ENCODE assay signal across 10 cellular contexts in the genomic region with DNA sequence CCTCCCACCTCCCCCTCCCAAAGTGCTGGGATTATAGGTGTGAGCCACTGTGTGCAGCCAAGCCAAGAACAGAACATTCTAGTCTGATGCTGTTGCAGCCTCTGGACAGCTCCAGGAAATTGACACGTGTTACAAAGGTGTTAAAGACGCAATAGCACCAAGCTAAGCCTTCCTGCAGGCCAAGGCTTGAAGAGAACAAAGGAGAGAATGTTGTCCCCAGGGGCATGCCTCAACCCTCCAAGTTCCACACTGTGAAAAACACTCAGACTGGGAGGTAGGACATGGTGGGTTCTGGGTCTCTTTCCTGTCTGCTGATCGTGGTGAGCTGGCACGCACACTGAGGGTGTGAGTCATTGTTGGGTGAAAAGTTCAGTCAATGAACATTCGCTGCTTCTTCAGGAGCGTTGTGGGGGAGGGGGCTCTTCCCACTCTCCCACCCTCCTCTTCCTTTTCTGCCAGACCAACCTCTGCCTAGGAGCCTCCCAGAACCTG. TPM values are rescaled to one million over a fixed set of nuclear protein-coding genes. Genes with fewer than 3 reads are reported as not detected.
A peak's percentile ranks its signal among the peaks of the same experiment; 100 is the strongest.
DNase-seq lines count a peak whose midpoint lies in the region; ATAC-seq and TF ChIP-seq lines count a peak whose summit lies in the region.
"Had no signal": no experiment of that assay in that cellular context is flagged by ENCODE, and none has a peak within 500 bp of the region (broad histone marks: within the 10 kb centered on the region; RNA-seq: fewer than 3 reads in every experiment).

No MANE protein-coding gene starts in this region.

- H3K4me1 ChIP-seq in PC-9 (replicated peaks; ENCODE audit: insufficient read depth), result peaks cover 20% of the 10 kb centered on the region
- H3K4me1 ChIP-seq: testis had no signal

- intact Hi-C loops in PC-9 (cut with micrococcal nuclease; ENCODE audit: unreplicated experiment), result no loop called here
- intact Hi-C loops in Right ventricle myocardium inferior (cut with DNase I), result no loop called here

- H3K79me2 ChIP-seq in PC-9 (ENCODE audit: low read depth), result no peaks in the 10 kb centered on the region

- DNase-seq in HCEC 1CT, result peak; percentile 39
- peak in 1 of 2 experiments; percentile 53 for DNase-seq in PC-9
- peak; percentile 17 for DNase-seq in dermis blood vessel endothelial cell
- peak; percentile 41 for DNase-seq in retinal pigment epithelial cell (ENCODE audit: low read depth)
- DNase-seq in Right ventricle myocardium inferior (ENCODE audit: missing footprints), result no peak
- no peak for DNase-seq in GDM1 (lab: John Stamatoyannopoulos, UW)
- DNase-seq: testis had no signal

- no peak overlapping the region for H2AFZ ChIP-seq in PC-9

- H3K4me3 ChIP-seq in PC-9 (no peak overlapping the region), retinal pigment epithelial cell (ENCODE audit: low read length) (no peak overlapping the region)
- H3K4me3 ChIP-seq: coronary artery, testis had no signal

- TF ChIP-seq CTCF in PC-9 (conservative IDR thresholded peaks at IDR 0.05) (no peak), retinal pigment epithelial cell (conservative IDR thresholded peaks at IDR 0.05; ENCODE audit: low read depth, low read length) (no peak)

- H3K27me3 ChIP-seq in PC-9 (ENCODE audit: insufficient read depth, low read depth), result no peaks in the 10 kb centered on the region
- H3K27me3 ChIP-seq: testis had no signal

- CTCF ChIA-PET in PC-9 (lab: Charles Lee), result no interaction called here

- H3K9me2 ChIP-seq in PC-9 (ENCODE audit: insufficient read depth), result no peaks in the 10 kb centered on the region

- no peaks in the 10 kb centered on the region for H4K20me1 ChIP-seq in PC-9 (ENCODE audit: insufficient read depth)

- H3K9me3 ChIP-seq in PC-9 (ENCODE audit: insufficient read depth, low read depth), result no peaks in the 10 kb centered on the region
- H3K9me3 ChIP-seq: testis had no signal

- H3F3A ChIP-seq in PC-9 (ENCODE audit: insufficient read depth, low read depth), result peaks cover 27% of the 10 kb centered on the region; the same call in 1 of the 2 replicates

- 0 out of 2 replicates have a peak overlapping the region, but pooled peaks have one; percentile 23 for H3K27ac ChIP-seq in PC-9
- H3K27ac ChIP-seq: coronary artery, testis had no signal

- POLR2A ChIA-PET in PC-9 (lab: Charles Lee; ENCODE audit: unreplicated experiment), result interaction anchor here (0.7 kb wide), 1 partner anchor 47 kb away, joined by 7 read pairs; no protein-coding TSS in a partner anchor

- H3K36me3 ChIP-seq in PC-9 (ENCODE audit: low read depth), result no peaks in the 10 kb centered on the region

- H3K4me2 ChIP-seq in PC-9, result peak overlapping the region; percentile 36

- no TSS peak for BruUV-seq in PC-9 (replicated peaks; lab: Mats Ljungman, UMichigan)

- ATAC-seq in HG03159 (IDR thresholded peaks at IDR 0.05; ENCODE audit: unreplicated experiment), result no peak
- ATAC-seq in HG03457 (IDR thresholded peaks at IDR 0.05; ENCODE audit: unreplicated experiment), result no peak
- no peak for ATAC-seq in Right ventricle myocardium inferior

RNA-seq across cellular contexts. Expression of gene PTPRS, which starts 5.3 kb away (rescaled TPM):
- total RNA-seq in PC-9 (2021) (131 and 183 TPM in 2 replicates), dermis blood vessel endothelial cell (17.5 and 26.2 TPM in 2 replicates), Right ventricle myocardium inferior (61.0 TPM)

Comparison
In these comparisons a context has a peak if more than half of its experiments do, and no peak if none do; other contexts are left out.
1. DNase-seq: peak in HCEC 1CT (single experiment), dermis blood vessel endothelial cell (single experiment) and retinal pigment epithelial cell (single experiment); none in Right ventricle myocardium inferior (single experiment) and GDM1 (single experiment).